ENCODE assay signal across 19 cellular contexts in genomic region chr1:55504306-55504706, GRCh38.
DNase-seq lines count a peak whose midpoint lies in the region; ATAC-seq and TF ChIP-seq lines count a peak whose summit lies in the region.
"Had no signal": no experiment of that assay in that cellular context is flagged by ENCODE, and none has a peak within 500 bp of the region (broad histone marks: within the 10 kb centered on the region; RNA-seq: fewer than 3 reads in every experiment).

No MANE protein-coding gene starts in this region.

- no peak overlapping the region for H3K4me3 Mint-ChIP-seq in nephron
- H3K4me3 Mint-ChIP-seq in WTC11 = no peak overlapping the region
- H3K4me3 Mint-ChIP-seq in GM23338 = no peak overlapping the region
- H3K4me3 Mint-ChIP-seq: CD4-positive, alpha-beta T cell; endodermal cell; memory B cell had no signal

- H3K36me3 Mint-ChIP-seq in nephron (ENCODE audit: low read depth) (no peaks in the 10 kb centered on the region), WTC11 (no peaks in the 10 kb centered on the region), GM23338 (ENCODE audit: low read depth) (no peaks in the 10 kb centered on the region)

- H3K4me2 ChIP-seq in GM23338 = no peak overlapping the region

- peaks cover 24% of the 10 kb centered on the region for H3K27me3 Mint-ChIP-seq in nephron (ENCODE audit: low read depth)
- H3K27me3 Mint-ChIP-seq in WTC11 (ENCODE audit: low read depth) = no peaks in the 10 kb centered on the region; the same call in 1 of the 2 replicates
- peaks cover 2% of the 10 kb centered on the region for H3K27me3 Mint-ChIP-seq in GM23338 (ENCODE audit: insufficient read depth, low read depth, poor library complexity)

- no peak overlapping the region for H2AFZ ChIP-seq in GM23338

- H3K4me1 ChIP-seq in right atrium auricular region (peaks cover 0 to 10% of the 10 kb centered on the region in 2 donors), GM23338 (ENCODE audit: insufficient read depth) (no peaks in the 10 kb centered on the region)

- H3K27me3 ChIP-seq in right atrium auricular region (no peaks in the 10 kb centered on the region), GM23338 (ENCODE audit: insufficient read depth) (no peaks in the 10 kb centered on the region)

- DNase-seq in Right ventricle myocardium superior (no peak), right atrium auricular region (ENCODE audit: low spot score) (no peak), cerebellar cortex (ENCODE audit: low spot score) (peak; percentile 32), WTC11 (ENCODE audit: low spot score) (no peak), cortex of kidney (lab: John Stamatoyannopoulos, UW) (no peak), GM23338 (ENCODE audit: low spot score) (no peak)
- DNase-seq: CD4-positive, alpha-beta T cell; central memory CD4-positive, alpha-beta T cell; endodermal cell; NCI-H1048; NCI-H226; SHP77 treated with DMSO at 0.1 percent for 48 hours; stimulated activated CD4-positive, alpha-beta T cell treated with anti-CD3 and anti-CD28 coated beads, Interleukin-4, amount 100 ng/mL, for 4 hours had no signal

- H3K9me3 Mint-ChIP-seq in nephron = no peaks in the 10 kb centered on the region
- no peaks in the 10 kb centered on the region for H3K9me3 Mint-ChIP-seq in WTC11
- H3K9me3 Mint-ChIP-seq in GM23338 = no peaks in the 10 kb centered on the region
- H3K9me3 Mint-ChIP-seq: activated T-helper 2 cell treated with anti-CD3 and anti-CD28 coated beads, Interferon-gamma antibody, Interleukin-2, Interleukin-4, amounts not matched to agents 10 μg/mL and 5 μg/mL and 100 μg/mL, durations not matched to agents 14 hours and 24 hours and 36 hours; CD4-positive, alpha-beta T cell; endodermal cell; memory B cell had no signal

- H3K4me1 Mint-ChIP-seq in nephron (peaks cover 41% of the 10 kb centered on the region), WTC11 (peaks cover 4% of the 10 kb centered on the region; the same call in 1 of the 2 replicates), GM23338 (no peaks in the 10 kb centered on the region)
- H3K4me1 Mint-ChIP-seq: endodermal cell, memory B cell had no signal

- TF ChIP-seq CTCF in right atrium auricular region (IDR thresholded peaks at IDR 0.05) (no peak), nephron (IDR thresholded peaks at IDR 0.05; ENCODE audit: unreplicated experiment in 3 of 3) (peak in 1 of 3 experiments; percentile 13), WTC11 (IDR thresholded peaks at IDR 0.05) (no peak), GM23338 (conservative IDR thresholded peaks at IDR 0.05; ENCODE audit: low read depth in 2 of 2) (no peak)

- no peaks in the 10 kb centered on the region for H3K79me2 ChIP-seq in GM23338 (replicated peaks; ENCODE audit: insufficient read depth)

- CTCF ChIA-PET in WTC11 (lab: Charles Lee) = no interaction called here

- H3K4me3 ChIP-seq in right atrium auricular region (no peak overlapping the region), GM23338 (no peak overlapping the region)
- H3K4me3 ChIP-seq: thoracic aorta had no signal

- H3K9me2 ChIP-seq in GM23338 (ENCODE audit: insufficient read depth) = no peaks in the 10 kb centered on the region

- peak overlapping the region; percentile 30 to 76 (median 62) for H3K27ac Mint-ChIP-seq in nephron
- H3K27ac Mint-ChIP-seq in WTC11 = no peak overlapping the region
- H3K27ac Mint-ChIP-seq in GM23338 = no peak overlapping the region
- H3K27ac Mint-ChIP-seq: activated T-helper 2 cell treated with anti-CD3 and anti-CD28 coated beads, Interferon-gamma antibody, Interleukin-2, Interleukin-4, amounts not matched to agents 10 μg/mL and 5 μg/mL and 100 μg/mL, durations not matched to agents 14 hours and 24 hours and 36 hours; CD4-positive, alpha-beta T cell; endodermal cell; memory B cell had no signal

- intact Hi-C loops in Right ventricle myocardium superior (cut with DNase I) = no loop called here

- H3K27ac ChIP-seq in right atrium auricular region (no peak overlapping the region), GM23338 (ENCODE audit: low read depth) (no peak overlapping the region)

- POLR2A ChIA-PET in WTC11 (lab: Charles Lee) = no interaction called here

- H3K9me3 ChIP-seq in right atrium auricular region = no peaks in the 10 kb centered on the region
- H3K9me3 ChIP-seq: thoracic aorta had no signal

- no peaks in the 10 kb centered on the region for H4K20me1 ChIP-seq in GM23338 (replicated peaks; ENCODE audit: insufficient read depth)

- ATAC-seq in Right ventricle myocardium superior (ENCODE audit: poor library complexity) = peak; percentile 53
- ATAC-seq in GM21737 (IDR thresholded peaks at IDR 0.05; ENCODE audit: unreplicated experiment) = no peak
- no peak for ATAC-seq in WTC11
- no peak for ATAC-seq in GM23338
- ATAC-seq: activated CD4-positive, CD25-positive, alpha-beta regulatory T cell treated with anti-CD3 and anti-CD28 coated beads, Interleukin-2, amount 50 U/mL, for 24 hours had no signal

- H3K36me3 ChIP-seq in right atrium auricular region = no peaks in the 10 kb centered on the region
- no peaks in the 10 kb centered on the region for H3K36me3 ChIP-seq in GM23338 (ENCODE audit: insufficient read depth)
- H3K36me3 ChIP-seq: thoracic aorta had no signal

- H3F3A ChIP-seq in GM23338 (replicated peaks; ENCODE audit: low read depth) = no peaks in the 10 kb centered on the region

TF ChIP-seq in WTC11, 78 proteins besides CTCF, POLR2A, EP300 and RAD21 (continues in another document):
- TF ChIP-seq HMGXB4 (CRISPR knock-in tag; IDR thresholded peaks at IDR 0.05) = no peak

TF ChIP-seq in GM23338, 12 proteins besides CTCF, POLR2A, EP300 and RAD21 (continues in another document):
- TF ChIP-seq ZNF331 (CRISPR knock-in tag; IDR thresholded peaks at IDR 0.05; ENCODE audit: low read depth) (no peak), EZH2 (IDR thresholded peaks at IDR 0.05; ENCODE audit: low read depth, unreplicated experiment) (no peak), ZNF462 (CRISPR knock-in tag; IDR thresholded peaks at IDR 0.05) (no peak), STAT1 (IDR thresholded peaks at IDR 0.05; ENCODE audit: unreplicated experiment) (no peak)

Comparison
In these comparisons a context has a peak if more than half of its experiments do, and no peak if none do; other contexts are left out.
1. H3K27ac Mint-ChIP-seq: peak in nephron (3 of 3); none in WTC11 (single experiment) and GM23338 (single experiment).